ENCODE assay signal across 1 cellular context in genomic region chr12:132373967-132374820, GRCh38.
TF ChIP-seq lines count a peak whose summit lies in the region.

No MANE protein-coding gene starts in this region.

TF ChIP-seq in K562, 482 proteins besides CTCF, POLR2A, EP300 and RAD21 (continued from another document):
- TF ChIP-seq, protein P1, sequence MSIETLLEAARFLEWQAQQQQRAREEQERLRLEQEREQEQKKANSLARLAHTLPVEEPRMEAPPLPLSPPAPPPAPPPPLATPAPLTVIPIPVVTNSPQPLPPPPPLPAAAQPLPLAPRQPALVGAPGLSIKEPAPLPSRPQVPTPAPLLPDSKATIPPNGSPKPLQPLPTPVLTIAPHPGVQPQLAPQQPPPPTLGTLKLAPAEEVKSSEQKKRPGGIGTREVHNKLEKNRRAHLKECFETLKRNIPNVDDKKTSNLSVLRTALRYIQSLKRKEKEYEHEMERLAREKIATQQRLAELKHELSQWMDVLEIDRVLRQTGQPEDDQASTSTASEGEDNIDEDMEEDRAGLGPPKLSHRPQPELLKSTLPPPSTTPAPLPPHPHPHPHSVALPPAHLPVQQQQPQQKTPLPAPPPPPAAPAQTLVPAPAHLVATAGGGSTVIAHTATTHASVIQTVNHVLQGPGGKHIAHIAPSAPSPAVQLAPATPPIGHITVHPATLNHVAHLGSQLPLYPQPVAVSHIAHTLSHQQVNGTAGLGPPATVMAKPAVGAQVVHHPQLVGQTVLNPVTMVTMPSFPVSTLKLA (conservative IDR thresholded peaks at IDR 0.05) = no peak
- TF ChIP-seq CREB3 (tag; conservative IDR thresholded peaks at IDR 0.05; ENCODE audit: low read depth) (no peak), MAFG (tag; conservative IDR thresholded peaks at IDR 0.05) (no peak), L3MBTL2 (IDR thresholded peaks at IDR 0.05) (no peak), TAF7 (tag; IDR thresholded peaks at IDR 0.05) (no peak), ZNF311 (CRISPR knock-in tag; IDR thresholded peaks at IDR 0.05) (no peak), MLLT1 (IDR thresholded peaks at IDR 0.05) (no peak), ZBTB7A (IDR thresholded peaks at IDR 0.05; ENCODE audit: borderline replicate concordance, control insufficient read depth, low read depth, low read length) (no peak), XRCC3 (IDR thresholded peaks at IDR 0.05) (no peak), POLR3G (IDR thresholded peaks at IDR 0.05; ENCODE audit: extremely low read depth, insufficient read length, insufficient replicate concordance) (no peak), ZNF316 (IDR thresholded peaks at IDR 0.05) (no peak)
- TF ChIP-seq, protein P2, sequence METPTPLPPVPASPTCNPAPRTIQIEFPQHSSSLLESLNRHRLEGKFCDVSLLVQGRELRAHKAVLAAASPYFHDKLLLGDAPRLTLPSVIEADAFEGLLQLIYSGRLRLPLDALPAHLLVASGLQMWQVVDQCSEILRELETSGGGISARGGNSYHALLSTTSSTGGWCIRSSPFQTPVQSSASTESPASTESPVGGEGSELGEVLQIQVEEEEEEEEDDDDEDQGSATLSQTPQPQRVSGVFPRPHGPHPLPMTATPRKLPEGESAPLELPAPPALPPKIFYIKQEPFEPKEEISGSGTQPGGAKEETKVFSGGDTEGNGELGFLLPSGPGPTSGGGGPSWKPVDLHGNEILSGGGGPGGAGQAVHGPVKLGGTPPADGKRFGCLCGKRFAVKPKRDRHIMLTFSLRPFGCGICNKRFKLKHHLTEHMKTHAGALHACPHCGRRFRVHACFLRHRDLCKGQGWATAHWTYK (CRISPR knock-in tag; IDR thresholded peaks at IDR 0.05) = no peak
- TF ChIP-seq, protein P3, sequence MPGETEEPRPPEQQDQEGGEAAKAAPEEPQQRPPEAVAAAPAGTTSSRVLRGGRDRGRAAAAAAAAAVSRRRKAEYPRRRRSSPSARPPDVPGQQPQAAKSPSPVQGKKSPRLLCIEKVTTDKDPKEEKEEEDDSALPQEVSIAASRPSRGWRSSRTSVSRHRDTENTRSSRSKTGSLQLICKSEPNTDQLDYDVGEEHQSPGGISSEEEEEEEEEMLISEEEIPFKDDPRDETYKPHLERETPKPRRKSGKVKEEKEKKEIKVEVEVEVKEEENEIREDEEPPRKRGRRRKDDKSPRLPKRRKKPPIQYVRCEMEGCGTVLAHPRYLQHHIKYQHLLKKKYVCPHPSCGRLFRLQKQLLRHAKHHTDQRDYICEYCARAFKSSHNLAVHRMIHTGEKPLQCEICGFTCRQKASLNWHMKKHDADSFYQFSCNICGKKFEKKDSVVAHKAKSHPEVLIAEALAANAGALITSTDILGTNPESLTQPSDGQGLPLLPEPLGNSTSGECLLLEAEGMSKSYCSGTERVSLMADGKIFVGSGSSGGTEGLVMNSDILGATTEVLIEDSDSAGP (CRISPR knock-in tag; IDR thresholded peaks at IDR 0.05) = no peak
- TF ChIP-seq, protein P4, sequence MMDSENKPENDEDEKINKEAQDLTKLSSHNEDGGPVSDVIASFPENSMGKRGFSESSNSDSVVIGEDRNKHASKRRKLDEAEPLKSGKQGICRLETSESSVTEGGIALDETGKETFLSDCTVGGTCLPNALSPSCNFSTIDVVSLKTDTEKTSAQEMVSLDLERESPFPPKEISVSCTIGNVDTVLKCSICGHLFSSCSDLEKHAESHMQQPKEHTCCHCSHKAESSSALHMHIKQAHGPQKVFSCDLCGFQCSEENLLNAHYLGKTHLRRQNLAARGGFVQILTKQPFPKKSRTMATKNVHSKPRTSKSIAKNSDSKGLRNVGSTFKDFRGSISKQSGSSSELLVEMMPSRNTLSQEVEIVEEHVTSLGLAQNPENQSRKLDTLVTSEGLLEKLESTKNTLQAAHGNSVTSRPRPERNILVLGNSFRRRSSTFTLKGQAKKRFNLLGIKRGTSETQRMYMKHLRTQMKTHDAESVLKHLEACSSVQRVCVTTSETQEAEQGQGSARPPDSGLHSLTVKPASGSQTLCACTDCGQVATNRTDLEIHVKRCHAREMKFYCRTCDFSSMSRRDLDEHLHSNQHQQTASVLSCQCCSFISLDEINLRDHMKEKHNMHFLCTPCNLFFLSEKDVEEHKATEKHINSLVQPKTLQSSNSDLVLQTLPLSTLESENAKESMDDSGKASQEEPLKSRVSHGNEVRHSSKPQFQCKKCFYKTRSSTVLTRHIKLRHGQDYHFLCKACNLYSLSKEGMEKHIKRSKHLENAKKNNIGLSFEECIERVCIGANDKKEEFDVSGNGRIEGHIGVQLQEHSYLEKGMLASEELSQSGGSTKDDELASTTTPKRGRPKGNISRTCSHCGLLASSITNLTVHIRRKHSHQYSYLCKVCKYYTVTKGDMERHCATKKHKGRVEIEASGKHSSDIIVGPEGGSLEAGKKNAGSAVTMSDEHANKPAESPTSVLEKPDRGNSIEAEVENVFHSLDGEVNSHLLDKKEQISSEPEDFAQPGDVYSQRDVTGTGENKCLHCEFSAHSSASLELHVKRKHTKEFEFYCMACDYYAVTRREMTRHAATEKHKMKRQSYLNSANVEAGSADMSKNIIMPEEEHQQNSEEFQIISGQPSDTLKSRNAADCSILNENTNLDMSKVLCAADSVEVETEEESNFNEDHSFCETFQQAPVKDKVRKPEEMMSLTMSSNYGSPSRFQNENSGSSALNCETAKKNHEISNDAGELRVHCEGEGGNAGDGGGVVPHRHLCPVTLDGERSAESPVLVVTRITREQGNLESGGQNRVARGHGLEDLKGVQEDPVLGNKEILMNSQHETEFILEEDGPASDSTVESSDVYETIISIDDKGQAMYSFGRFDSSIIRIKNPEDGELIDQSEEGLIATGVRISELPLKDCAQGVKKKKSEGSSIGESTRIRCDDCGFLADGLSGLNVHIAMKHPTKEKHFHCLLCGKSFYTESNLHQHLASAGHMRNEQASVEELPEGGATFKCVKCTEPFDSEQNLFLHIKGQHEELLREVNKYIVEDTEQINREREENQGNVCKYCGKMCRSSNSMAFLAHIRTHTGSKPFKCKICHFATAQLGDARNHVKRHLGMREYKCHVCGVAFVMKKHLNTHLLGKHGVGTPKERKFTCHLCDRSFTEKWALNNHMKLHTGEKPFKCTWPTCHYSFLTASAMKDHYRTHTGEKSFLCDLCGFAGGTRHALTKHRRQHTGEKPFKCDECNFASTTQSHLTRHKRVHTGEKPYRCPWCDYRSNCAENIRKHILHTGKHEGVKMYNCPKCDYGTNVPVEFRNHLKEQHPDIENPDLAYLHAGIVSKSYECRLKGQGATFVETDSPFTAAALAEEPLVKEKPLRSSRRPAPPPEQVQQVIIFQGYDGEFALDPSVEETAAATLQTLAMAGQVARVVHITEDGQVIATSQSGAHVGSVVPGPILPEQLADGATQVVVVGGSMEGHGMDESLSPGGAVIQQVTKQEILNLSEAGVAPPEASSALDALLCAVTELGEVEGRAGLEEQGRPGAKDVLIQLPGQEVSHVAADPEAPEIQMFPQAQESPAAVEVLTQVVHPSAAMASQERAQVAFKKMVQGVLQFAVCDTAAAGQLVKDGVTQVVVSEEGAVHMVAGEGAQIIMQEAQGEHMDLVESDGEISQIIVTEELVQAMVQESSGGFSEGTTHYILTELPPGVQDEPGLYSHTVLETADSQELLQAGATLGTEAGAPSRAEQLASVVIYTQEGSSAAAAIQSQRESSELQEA (IDR thresholded peaks at IDR 0.05; ENCODE audit: low read depth) = no peak
- TF ChIP-seq, protein P5, sequence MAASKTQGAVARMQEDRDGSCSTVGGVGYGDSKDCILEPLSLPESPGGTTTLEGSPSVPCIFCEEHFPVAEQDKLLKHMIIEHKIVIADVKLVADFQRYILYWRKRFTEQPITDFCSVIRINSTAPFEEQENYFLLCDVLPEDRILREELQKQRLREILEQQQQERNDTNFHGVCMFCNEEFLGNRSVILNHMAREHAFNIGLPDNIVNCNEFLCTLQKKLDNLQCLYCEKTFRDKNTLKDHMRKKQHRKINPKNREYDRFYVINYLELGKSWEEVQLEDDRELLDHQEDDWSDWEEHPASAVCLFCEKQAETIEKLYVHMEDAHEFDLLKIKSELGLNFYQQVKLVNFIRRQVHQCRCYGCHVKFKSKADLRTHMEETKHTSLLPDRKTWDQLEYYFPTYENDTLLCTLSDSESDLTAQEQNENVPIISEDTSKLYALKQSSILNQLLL (CRISPR knock-in tag; IDR thresholded peaks at IDR 0.05; ENCODE audit: borderline replicate concordance) = no peak
